26 cellular contexts compared by ENCODE assay signal in genomic region chr5:155482428-155482827, GRCh38.
"Had no signal": no experiment of that assay in that cellular context is flagged by ENCODE, and none has a peak within 500 bp of the region (broad histone marks: within the 10 kb centered on the region; RNA-seq: fewer than 3 reads in every experiment).

No MANE protein-coding gene starts in this region.

- FAIRE-seq: pancreas, small intestine, urothelium cell line had no signal

- H3K4me3 ChIP-seq: pancreas, prostate gland, right lobe of liver, sigmoid colon, stomach, thoracic aorta, thyroid gland, tibial nerve, upper lobe of left lung, vagina had no signal

- ATAC-seq: natural killer cell treated with Interleukin-12 subunit alpha and Interleukin-12 subunit beta and Interleukin-15 and Interleukin-18, amount 100 ng/mL, for 72 hours; pancreas; right cardiac atrium; stimulated activated effector memory CD8-positive, alpha-beta T cell treated with anti-CD3 and anti-CD28 coated beads, Interleukin-12 subunit alpha, Interleukin-12 subunit beta, amount 100 ng/mL, for 72 hours; stimulated activated naive B cell treated with anti-CD40 and anti-IgM and Interleukin-4, amounts not matched to agents 10 μg/mL and 1 μg/mL and 100 μg/mL, for 72 hours had no signal

- DNase-seq: nephron progenitor cell; nucleus accumbens; pancreas; retina; right cardiac atrium; right lobe of liver; sigmoid colon; small intestine; stimulated activated CD4-positive, alpha-beta T cell treated with anti-CD3 and anti-CD28 coated beads, Interleukin-15, amount 100 ng/mL, for 24 hours; stimulated activated CD4-positive, alpha-beta T cell treated with anti-CD3 and anti-CD28 coated beads, Interleukin-2, amount 100 ng/mL, for 24 hours; stimulated activated CD4-positive, alpha-beta T cell treated with anti-CD3 and anti-CD28 coated beads, Interleukin-2, amount 100 ng/mL, for 48 hours; stimulated activated CD4-positive, alpha-beta T cell treated with anti-CD3 and anti-CD28 coated beads, Interleukin-4, amount 100 ng/mL, for 24 hours; stimulated activated naive B cell treated with anti-CD40 and anti-IgM and Interleukin-4, amounts not matched to agents 10 μg/mL and 1 μg/mL and 100 μg/mL, for 72 hours; stimulated activated naive CD4-positive, alpha-beta T cell treated with Interleukin-2 at 50 U/mL for 16 hours; stomach; thyroid gland; trophoblast cell; upper lobe of left lung had no signal

- H3K4me1 ChIP-seq: pancreas, prostate gland, right lobe of liver, stomach, tibial nerve, upper lobe of left lung, vagina had no signal

- H3K27ac ChIP-seq: neutrophil, pancreas, prostate gland, right lobe of liver, sigmoid colon, stomach, thoracic aorta, thyroid gland, tibial nerve, upper lobe of left lung, vagina had no signal

- H3K27me3 ChIP-seq: neutrophil, pancreas, right lobe of liver, sigmoid colon, stomach, thyroid gland, tibial nerve, upper lobe of left lung, vagina had no signal

- H3K36me3 ChIP-seq: neutrophil, pancreas, prostate gland, right lobe of liver, sigmoid colon, stomach, thoracic aorta, thyroid gland, tibial nerve, upper lobe of left lung, vagina had no signal

- H3K9me3 ChIP-seq: neutrophil, pancreas, prostate gland, right lobe of liver, sigmoid colon, stomach, thoracic aorta, thyroid gland, tibial nerve, upper lobe of left lung, vagina had no signal
